In genomic region chr11:132639986-132640385, GRCh38 we compare ENCODE assay signal across 1 cellular context.
TF ChIP-seq lines count a peak whose summit lies in the region.

No MANE protein-coding gene starts in this region.

TF ChIP-seq in H1, 55 proteins besides CTCF, POLR2A, EP300 and RAD21 (continued from another document):
- TF ChIP-seq USF2 (IDR thresholded peaks at IDR 0.05; ENCODE audit: low read length) (no peak), ASH2L (IDR thresholded peaks at IDR 0.05; ENCODE audit: low read length) (no peak), CHD7 (IDR thresholded peaks at IDR 0.05; ENCODE audit: insufficient replicate concordance, low read length) (no peak), SIRT6 (IDR thresholded peaks at IDR 0.05; ENCODE audit: low read length) (no peak), POU5F1 (IDR thresholded peaks at IDR 0.05; ENCODE audit: low read depth, low read length) (no peak)
